In the genomic region with DNA sequence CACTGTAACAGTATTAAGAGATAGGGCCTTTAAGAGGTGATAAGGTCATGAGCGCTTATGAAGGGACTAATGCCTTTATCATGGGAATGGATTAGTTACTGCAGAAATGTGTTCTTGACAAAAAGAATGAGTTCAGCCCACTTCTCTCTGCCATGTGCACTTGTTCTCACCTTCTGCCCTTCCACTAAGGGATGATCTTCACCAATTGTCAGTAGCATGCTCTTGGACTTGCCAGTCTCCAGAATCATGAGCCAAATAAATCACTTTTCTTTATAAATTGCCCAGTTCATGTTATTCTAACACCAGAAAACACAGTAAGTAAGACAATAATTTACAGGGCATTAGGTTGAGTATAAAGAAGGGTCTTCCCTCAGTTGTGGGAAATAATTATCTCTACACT, we compare ENCODE assay signal across 8 cellular contexts.
"Had no signal": no experiment of that assay in that cellular context is flagged by ENCODE, and none has a peak within 500 bp of the region (broad histone marks: within the 10 kb centered on the region; RNA-seq: fewer than 3 reads in every experiment).

No MANE protein-coding gene starts in this region.

- H3K4me3 ChIP-seq: K562 had no signal

- H3K27ac Mint-ChIP-seq: IgD-negative memory B cell had no signal

- H3K4me2 ChIP-seq: KMS-11 had no signal

- H3K4me1 Mint-ChIP-seq: IgD-negative memory B cell had no signal

- H3K27me3 Mint-ChIP-seq: IgD-negative memory B cell had no signal

- H3K9ac ChIP-seq: KMS-11 had no signal

- H3K4me3 Mint-ChIP-seq: IgD-negative memory B cell had no signal

- FAIRE-seq: HTR-8/SVneo, K562 had no signal

- H3K27ac ChIP-seq: HL-60, KMS-11 had no signal

- DNase-seq: IMR-90, KBM-7, KG1 had no signal

- ATAC-seq: K562 had no signal
